23 cellular contexts compared by ENCODE assay signal in genomic region chr5:72206994-72207393, GRCh38.
DNase-seq lines count a peak whose midpoint lies in the region; ATAC-seq, FAIRE-seq and TF ChIP-seq lines count a peak whose summit lies in the region.
"Had no signal": no experiment of that assay in that cellular context is flagged by ENCODE, and none has a peak within 500 bp of the region (broad histone marks: within the 10 kb centered on the region; RNA-seq: fewer than 3 reads in every experiment).

No MANE protein-coding gene starts in this region.

- CTCF ChIA-PET in HepG2 (lab: Yijun Ruan, JAX; ENCODE audit: low intra/inter-chr PET ratio, low total read pairs): no interaction called here

- in situ Hi-C loops in HepG2 (cut with HindIII; ENCODE audit: extremely low pct_ligation_motif_present, low pct_unique_long_range_greater_than_20kb): no loop called here
- in situ Hi-C loops in SK-MEL-5 (cut with HindIII; ENCODE audit: low pct_unique_long_range_greater_than_20kb, low sequenced_read_pairs): no loop called here

- 78% methylated on average over 3 of the region's 3 CpGs for WGBS in HepG2 (ENCODE audit: low lambda C conversion rate)
- WGBS in right lobe of liver (ENCODE audit: insufficient coverage, low coverage, low lambda C conversion rate, missing lambda C conversion rate): 62% methylated on average over 2 of the region's 3 CpGs

- BruUV-seq in HepG2 (replicated peaks; lab: Mats Ljungman, UMichigan): no TSS peak

- H3K4me1 ChIP-seq in HepG2 (ENCODE audit: insufficient read depth, low read length): peaks cover 19% of the 10 kb centered on the region; the same call in 1 of the 2 replicates
- H3K4me1 ChIP-seq in right lobe of liver: no peaks in the 10 kb centered on the region

- H3K27me3 ChIP-seq in HepG2 (ENCODE audit: control insufficient read depth in 1 of 2, insufficient read depth in 2 of 2, low read length in 2 of 2) (no peaks in the 10 kb centered on the region), right lobe of liver (no peaks in the 10 kb centered on the region)

- H3K9me3 ChIP-seq in HepG2 (ENCODE audit: low read length): no peaks in the 10 kb centered on the region
- H3K9me3 ChIP-seq in right lobe of liver: no peaks in the 10 kb centered on the region

- DNase-seq in activated CD4-positive, alpha-beta T cell treated with anti-CD3 and anti-CD28 coated beads for 48 hours: peak; percentile 31
- DNase-seq in activated CD4-positive, alpha-beta T cell treated with anti-CD3 and anti-CD28 coated beads for 4 hours: no peak
- DNase-seq in HepG2 (ENCODE audit: low spot score) (peak; percentile 15), right lobe of liver (no peak), SK-MEL-5 (ENCODE audit: low read depth, low spot score) (peak; percentile 44), pons (ENCODE audit: low spot score) (peak; percentile 27)
- DNase-seq: CD8-positive, alpha-beta memory T cell; GDM1; GOT3; IMR-90; NCI-H1105; NCI-H146; NCI-H2029; NCI-H2227 treated with DMSO at 0.1 percent for 48 hours; NCI-H510A; NCI-H748 treated with DMSO at 0.1 percent for 48 hours; SHP77 treated with DMSO at 0.1 percent for 48 hours had no signal

- ATAC-seq in HepG2: no peak
- no peak for ATAC-seq in right lobe of liver
- ATAC-seq in GM21423 (IDR thresholded peaks at IDR 0.05; ENCODE audit: unreplicated experiment): no peak
- ATAC-seq: HCT116 had no signal

- H3K79me2 ChIP-seq in HepG2 (ENCODE audit: insufficient read depth, low read length): no peaks in the 10 kb centered on the region

- TF ChIP-seq EP300 in HepG2 (IDR thresholded peaks at IDR 0.05; ENCODE audit: low read depth in 2 of 2, low read length in 2 of 2) (no peak), HepG2 (CRISPR knock-in tag; IDR thresholded peaks at IDR 0.05; ENCODE audit: borderline replicate concordance) (no peak)

- H3K4me3 ChIP-seq in HepG2 (replicated peaks in 1 of 3; ENCODE audit: insufficient read depth in 1 of 3, low read depth in 2 of 3, low read length in 3 of 3) (no peak overlapping the region), right lobe of liver (no peak overlapping the region)

- TF ChIP-seq POLR2A in HepG2 (IDR thresholded peaks at IDR 0.05; ENCODE audit: insufficient read depth in 1 of 2, low read depth in 2 of 2, low read length in 2 of 2) (no peak), right lobe of liver (IDR thresholded peaks at IDR 0.05) (no peak)

- H3K27ac ChIP-seq in HepG2 (ENCODE audit: extremely low read length, insufficient read depth, low read length) (no peak overlapping the region), right lobe of liver (no peak overlapping the region)
- H3K27ac ChIP-seq: C4-2B, RWPE1 had no signal

- no peak overlapping the region for H3K4me2 ChIP-seq in HepG2 (ENCODE audit: low read depth, low read length)

- POLR2A ChIA-PET in HepG2 (lab: Yijun Ruan, JAX): no interaction called here

- no peak for TF ChIP-seq RAD21 in HepG2 (CRISPR knock-in tag; IDR thresholded peaks at IDR 0.05)

- TF ChIP-seq CTCF in HepG2 (CRISPR knock-in tag; IDR thresholded peaks at IDR 0.05) (no peak), right lobe of liver (IDR thresholded peaks at IDR 0.05) (no peak)

- H3K9ac ChIP-seq in HepG2 (ENCODE audit: insufficient read depth, low read depth, low read length): no peak overlapping the region

- H3K36me3 ChIP-seq in HepG2 (replicated peaks in 1 of 2; ENCODE audit: control insufficient read depth in 1 of 2, insufficient read depth in 2 of 2, low read length in 2 of 2) (peaks cover 0 to 2% of the 10 kb centered on the region in 2 experiments; a peak in 1 of 5 replicates), right lobe of liver (no peaks in the 10 kb centered on the region)

- no peak for FAIRE-seq in HepG2 (lab: Jason Lieb, UNC)
- FAIRE-seq: GM18507, HTR-8/SVneo had no signal

- no peak overlapping the region for H2AFZ ChIP-seq in HepG2 (ENCODE audit: low read length)

- H4K20me1 ChIP-seq in HepG2 (ENCODE audit: insufficient read depth, low read length): no peaks in the 10 kb centered on the region

- intact Hi-C loops in HepG2 (cut with micrococcal nuclease; ENCODE audit: unreplicated experiment): no loop called here
- intact Hi-C loops in right lobe of liver (cut with DNase I): no loop called here

TF ChIP-seq in HepG2, 621 proteins besides CTCF, POLR2A, EP300 and RAD21:
- no peak for TF ChIP-seq PRPF4 (IDR thresholded peaks at IDR 0.05; ENCODE audit: low read depth, low read length, poor library complexity, severe bottlenecking)
- TF ChIP-seq ZNF629 (CRISPR knock-in tag; conservative IDR thresholded peaks at IDR 0.05): peak; percentile 70

Comparison
In these comparisons a context has a peak if more than half of its experiments do, and no peak if none do; other contexts are left out.
1. DNase-seq: peak in activated CD4-positive, alpha-beta T cell treated with anti-CD3 and anti-CD28 coated beads for 48 hours (single experiment), HepG2 (single experiment), SK-MEL-5 (single experiment) and pons (single experiment); none in activated CD4-positive, alpha-beta T cell treated with anti-CD3 and anti-CD28 coated beads for 4 hours (0 of 2) and right lobe of liver (0 of 3).